8 cellular contexts compared by ENCODE assay signal in genomic region chr1:234980657-234981396, GRCh38.
A peak's percentile ranks its signal among the peaks of the same experiment; 100 is the strongest.
DNase-seq lines count a peak whose midpoint lies in the region; ATAC-seq and TF ChIP-seq lines count a peak whose summit lies in the region.

No MANE protein-coding gene starts in this region.

- in situ Hi-C loops in Caki2 (cut with HindIII; ENCODE audit: low pct_unique_long_range_greater_than_20kb, low sequenced_read_pairs), result no loop called here

- no peaks in the 10 kb centered on the region for H3K27me3 ChIP-seq in HCT116 (ENCODE audit: insufficient read depth, low read length)
- no peaks in the 10 kb centered on the region for H3K27me3 ChIP-seq in Peyer's patch
- H3K27me3 ChIP-seq in parathyroid adenoma (ENCODE audit: control insufficient read depth, insufficient read depth, low read length), result no peaks in the 10 kb centered on the region
- no peaks in the 10 kb centered on the region for H3K27me3 ChIP-seq in tibial artery

- H3K79me2 ChIP-seq in HCT116 (ENCODE audit: insufficient read depth, low read length) (no peaks in the 10 kb centered on the region), parathyroid adenoma (no peaks in the 10 kb centered on the region)

- peak; percentile 82 for ATAC-seq in HCT116

- H3K4me1 Mint-ChIP-seq in activated T-helper 1 cell treated with anti-CD3 and anti-CD28 coated beads, Interleukin-12 subunit alpha, Interleukin-12 subunit beta, Interleukin-2, Interleukin-4 antibody, amounts not matched to agents 30 ng/mL and 10 ng/mL and 1 ng/mL, durations not matched to agents 14 hours and 24 hours and 36 hours (ENCODE audit: low read depth), result peaks cover 87% of the 10 kb centered on the region

- CTCF ChIA-PET in HCT116 (lab: Charles Lee), result no interaction called here

- H3K9ac ChIP-seq in HCT116 (ENCODE audit: low read length) (peak overlapping the region; percentile 68), parathyroid adenoma (no peak overlapping the region)

- RAD21 ChIA-PET in HCT116 (lab: Charles Lee; ENCODE audit: low non-redundant PET in 1 of 2, low total read pairs in 2 of 2, uncharacterized antibody in 2 of 2, unreplicated experiment in 2 of 2), result no interaction called here

- peak overlapping the region; percentile 48 for H3K27ac ChIP-seq in HCT116 (ENCODE audit: low read depth, low read length)
- peak overlapping the region; percentile 70 to 96 (median 86) for H3K27ac ChIP-seq in Peyer's patch
- H3K27ac ChIP-seq in parathyroid adenoma, result peak overlapping the region; percentile 80
- peak overlapping the region; percentile 87 for H3K27ac ChIP-seq in tibial artery

- H3K4me3 Mint-ChIP-seq in activated T-helper 1 cell treated with anti-CD3 and anti-CD28 coated beads, Interleukin-12 subunit alpha, Interleukin-12 subunit beta, Interleukin-2, Interleukin-4 antibody, amounts not matched to agents 30 ng/mL and 10 ng/mL and 1 ng/mL, durations not matched to agents 14 hours and 24 hours and 36 hours, result peak overlapping the region; percentile 67

- intact Hi-C loops in HCT116 (cut with micrococcal nuclease) (loop anchor here (5.0 kb wide), 1 partner anchor 369 kb away; the partner anchor contains the start of gene IRF2BP2), tibial artery (cut with DNase I; ENCODE audit: low total_unique reads) (loop anchor here (5.0 to 10.0 kb wide), 2 partner anchors 369 to 446 kb away; partner anchors contain the start of gene IRF2BP2)
- intact Hi-C loops in activated T-helper 1 cell treated with anti-CD3 and anti-CD28 coated beads, Interleukin-12 subunit alpha, Interleukin-12 subunit beta, Interleukin-2, Interleukin-4 antibody, amounts not matched to agents 30 ng/mL and 10 ng/mL and 1 ng/mL, durations not matched to agents 14 hours and 24 hours and 36 hours (cut with micrococcal nuclease), result loop anchor here (1.0 to 2.0 kb wide), 13 partner anchors 8 to 380 kb away; partner anchors contain the start of gene IRF2BP2

- H3K9me3 ChIP-seq in HCT116 (ENCODE audit: control insufficient read depth in 1 of 2, insufficient read depth in 1 of 2, low read depth in 1 of 2, low read length in 2 of 2) (no peaks in the 10 kb centered on the region), Peyer's patch (no peaks in the 10 kb centered on the region), parathyroid adenoma (ENCODE audit: control insufficient read depth, low read length) (no peaks in the 10 kb centered on the region), tibial artery (no peaks in the 10 kb centered on the region)

- TSS peak; percentile 74 for BruUV-seq in HCT116 (replicated peaks; lab: Mats Ljungman, UMichigan)

- H3K27ac Mint-ChIP-seq in activated T-helper 1 cell treated with anti-CD3 and anti-CD28 coated beads, Interleukin-12 subunit alpha, Interleukin-12 subunit beta, Interleukin-2, Interleukin-4 antibody, amounts not matched to agents 30 ng/mL and 10 ng/mL and 1 ng/mL, durations not matched to agents 14 hours and 24 hours and 36 hours, result peak overlapping the region; percentile 92

- H3K4me2 ChIP-seq in HCT116 (ENCODE audit: low read length) (peak overlapping the region; percentile 84), parathyroid adenoma (ENCODE audit: low read length) (no peak overlapping the region)

- no peaks in the 10 kb centered on the region for H3K27me3 Mint-ChIP-seq in activated T-helper 1 cell treated with anti-CD3 and anti-CD28 coated beads, Interleukin-12 subunit alpha, Interleukin-12 subunit beta, Interleukin-2, Interleukin-4 antibody, amounts not matched to agents 30 ng/mL and 10 ng/mL and 1 ng/mL, durations not matched to agents 14 hours and 24 hours and 36 hours (ENCODE audit: insufficient read depth)

- no peaks in the 10 kb centered on the region for H4K20me1 ChIP-seq in HCT116 (ENCODE audit: insufficient read depth)

- H3K4me1 ChIP-seq in HCT116 (ENCODE audit: control insufficient read depth in 1 of 2, insufficient read depth in 2 of 2, low read length in 2 of 2) (peaks cover 44 to 65% of the 10 kb centered on the region in 2 experiments), Peyer's patch (peaks cover 19 to 63% (median 49%) of the 10 kb centered on the region in 4 donors), parathyroid adenoma (no peaks in the 10 kb centered on the region), tibial artery (peaks cover 9 to 88% (median 56%) of the 10 kb centered on the region in 4 donors)

- TF ChIP-seq RAD21 in HCT116 (IDR thresholded peaks at IDR 0.05; ENCODE audit: low read depth), result no peak

- peaks cover 6% of the 10 kb centered on the region for H3K36me3 Mint-ChIP-seq in activated T-helper 1 cell treated with anti-CD3 and anti-CD28 coated beads, Interleukin-12 subunit alpha, Interleukin-12 subunit beta, Interleukin-2, Interleukin-4 antibody, amounts not matched to agents 30 ng/mL and 10 ng/mL and 1 ng/mL, durations not matched to agents 14 hours and 24 hours and 36 hours (ENCODE audit: low read depth)

- H3K9me2 ChIP-seq in HCT116 (ENCODE audit: insufficient read depth), result no peaks in the 10 kb centered on the region

- H3K4me3 ChIP-seq in HCT116 (replicated peaks in 1 of 2; ENCODE audit: low read depth in 1 of 2, low read length in 2 of 2), result peak overlapping the region; percentile 17 to 44
- no peak overlapping the region for H3K4me3 ChIP-seq in Peyer's patch
- H3K4me3 ChIP-seq in fibroblast of villous mesenchyme (ENCODE audit: low read depth, low read length), result no peak overlapping the region
- no peak overlapping the region for H3K4me3 ChIP-seq in parathyroid adenoma (ENCODE audit: low read depth, low read length)
- peak overlapping the region; percentile 7 to 17 for H3K4me3 ChIP-seq in tibial artery

- no peaks in the 10 kb centered on the region for H3K9me3 Mint-ChIP-seq in activated T-helper 1 cell treated with anti-CD3 and anti-CD28 coated beads, Interleukin-12 subunit alpha, Interleukin-12 subunit beta, Interleukin-2, Interleukin-4 antibody, amounts not matched to agents 30 ng/mL and 10 ng/mL and 1 ng/mL, durations not matched to agents 14 hours and 24 hours and 36 hours

- DNase-seq in Caki2 (ENCODE audit: low read depth) (peak; percentile 92), HCT116 (ENCODE audit: low read depth, low spot score) (peak; percentile 79), Peyer's patch (peak; percentile 67 to 88 (median 72)), fibroblast of villous mesenchyme (ENCODE audit: low read depth) (peak; percentile 99), tibial artery (peak; percentile 93 to 95)
- DNase-seq in activated T-helper 1 cell treated with anti-CD3 and anti-CD28 coated beads, Interleukin-12 subunit alpha, Interleukin-12 subunit beta, Interleukin-2, Interleukin-4 antibody, amounts not matched to agents 30 ng/mL and 10 ng/mL and 1 ng/mL, durations not matched to agents 14 hours and 24 hours and 36 hours (ENCODE audit: low spot score), result peak; percentile 68
- DNase-seq in effector CD8-positive, alpha-beta T cell (lab: John Stamatoyannopoulos, UW), result no peak

- POLR2A ChIA-PET in HCT116 (lab: Charles Lee), result interaction anchor here (1.2 to 1.8 kb wide), 5 partner anchors 17 to 377 kb away, joined by 3 to 8 read pairs (median 5); no protein-coding TSS in a partner anchor

- H3K36me3 ChIP-seq in HCT116 (ENCODE audit: control insufficient read depth in 1 of 2, insufficient read depth in 2 of 2, low read length in 2 of 2), result no peaks in the 10 kb centered on the region
- H3K36me3 ChIP-seq in Peyer's patch, result no peaks in the 10 kb centered on the region
- no peaks in the 10 kb centered on the region for H3K36me3 ChIP-seq in parathyroid adenoma (ENCODE audit: control insufficient read depth, insufficient read depth, low read length)
- H3K36me3 ChIP-seq in tibial artery, result no peaks in the 10 kb centered on the region

- TF ChIP-seq POLR2A in HCT116 (IDR thresholded peaks at IDR 0.05; ENCODE audit: borderline replicate concordance, extremely low read depth, insufficient read depth, insufficient read length), result peak; percentile 52
- no peak for TF ChIP-seq POLR2A in Peyer's patch (IDR thresholded peaks at IDR 0.05)

- TF ChIP-seq CTCF in HCT116 (IDR thresholded peaks at IDR 0.05 in 2 of 3, conservative IDR thresholded peaks at IDR 0.05 in 1 of 3; ENCODE audit: borderline replicate concordance in 1 of 3, insufficient read depth in 1 of 3, low read depth in 2 of 3, low read length in 2 of 3) (no peak), Peyer's patch (IDR thresholded peaks at IDR 0.05) (no peak), fibroblast of villous mesenchyme (IDR thresholded peaks at IDR 0.05; ENCODE audit: insufficient read depth, low read depth, low read length) (no peak), parathyroid adenoma (IDR thresholded peaks at IDR 0.05) (no peak), tibial artery (IDR thresholded peaks at IDR 0.05) (no peak)

- H2AFZ ChIP-seq in HCT116 (ENCODE audit: low read depth, low read length, poor library complexity, severe bottlenecking) (peak overlapping the region; percentile 52), parathyroid adenoma (no peak overlapping the region)

TF ChIP-seq in HCT116, 20 proteins besides CTCF, POLR2A, EP300 and RAD21:
- no peak for TF ChIP-seq EZH2 (IDR thresholded peaks at IDR 0.05)
- TF ChIP-seq EZH2phosphoT487 (IDR thresholded peaks at IDR 0.05; ENCODE audit: borderline replicate concordance), result no peak
- peak; percentile 39 for TF ChIP-seq YY1 (IDR thresholded peaks at IDR 0.05; ENCODE audit: extremely low read depth, insufficient replicate concordance, low read depth, low read length)
- TF ChIP-seq POLR2AphosphoS5 (IDR thresholded peaks at IDR 0.05; ENCODE audit: low read depth, low read length), result peak; percentile 72
- TF ChIP-seq SIN3A (IDR thresholded peaks at IDR 0.05; ENCODE audit: low read depth), result no peak
- TF ChIP-seq, protein P1, sequence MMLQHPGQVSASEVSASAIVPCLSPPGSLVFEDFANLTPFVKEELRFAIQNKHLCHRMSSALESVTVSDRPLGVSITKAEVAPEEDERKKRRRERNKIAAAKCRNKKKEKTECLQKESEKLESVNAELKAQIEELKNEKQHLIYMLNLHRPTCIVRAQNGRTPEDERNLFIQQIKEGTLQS (IDR thresholded peaks at IDR 0.05), result no peak
- peak; percentile 84 for TF ChIP-seq TCF7L2 (IDR thresholded peaks at IDR 0.05; ENCODE audit: borderline replicate concordance, extremely low read depth, insufficient read depth, insufficient read length)

Comparison
In these comparisons a context has a peak if more than half of its experiments do, and no peak if none do; other contexts are left out.
1. H3K4me3 ChIP-seq: peak in HCT116 (2 of 2) and tibial artery (2 of 2); none in Peyer's patch (0 of 4), fibroblast of villous mesenchyme (single experiment) and parathyroid adenoma (single experiment).
2. Peak in every context shown above with its lines, with median percentiles within 50 percentile points of each other: H3K27ac ChIP-seq.